Comparison of ENCODE assay signal across 8 cellular contexts in genomic region chr19:12163841-12164240, GRCh38. TPM values are rescaled to one million over a fixed set of nuclear protein-coding genes. Genes with fewer than 3 reads are reported as not detected.
DNase-seq lines count a peak whose midpoint lies in the region; ATAC-seq and TF ChIP-seq lines count a peak whose summit lies in the region.

No MANE protein-coding gene starts in this region.

- intact Hi-C loops in body of pancreas (cut with DNase I) (no loop called here), sciatic nerve (cut with DNase I) (loop anchor here (1.0 kb wide), 1 partner anchor 18 kb away; no protein-coding TSS in a partner anchor)

- H3K4me3 ChIP-seq in HUES64 (ENCODE audit: low read length) (peak overlapping the region; percentile 96), body of pancreas (no peak overlapping the region), mesenchymal stem cell (ENCODE audit: insufficient read depth in 1 of 2, low read depth in 1 of 2, low read length in 2 of 2) (peak overlapping the region in 1 of 2 experiments; percentile 93)

- no peak overlapping the region for H2BK12ac ChIP-seq in mesenchymal stem cell (ENCODE audit: low read length in 2 of 2)

- peak overlapping the region; percentile 93 for H3K9ac ChIP-seq in HUES64 (ENCODE audit: low read depth, low read length)
- H3K9ac ChIP-seq in mesenchymal stem cell (ENCODE audit: low read length): peak overlapping the region; percentile 97

- H4K91ac ChIP-seq in mesenchymal stem cell (ENCODE audit: low read length): no peak overlapping the region

- no peak overlapping the region for H2BK5ac ChIP-seq in mesenchymal stem cell (ENCODE audit: low read depth, low read length, poor library complexity, severe bottlenecking)

- H3K36me3 ChIP-seq in HUES64 (ENCODE audit: insufficient read depth, low read length): peaks cover 7% of the 10 kb centered on the region; the same call in 1 of the 2 replicates
- no peaks in the 10 kb centered on the region for H3K36me3 ChIP-seq in body of pancreas (replicated peaks in 1 of 2; ENCODE audit: insufficient read depth in 1 of 2, low read depth in 2 of 2)
- H3K36me3 ChIP-seq in mesenchymal stem cell (ENCODE audit: control insufficient read depth in 1 of 2, insufficient read depth in 2 of 2, low read depth in 1 of 2, low read length in 2 of 2): peaks cover 13 to 15% of the 10 kb centered on the region in 2 experiments

- TF ChIP-seq POLR2A in body of pancreas (IDR thresholded peaks at IDR 0.05): no peak

- no peak overlapping the region for H2AK5ac ChIP-seq in mesenchymal stem cell (ENCODE audit: low read length, severe bottlenecking)

- no peaks in the 10 kb centered on the region for H3K9me3 ChIP-seq in HUES64 (ENCODE audit: insufficient read depth, low read depth, low read length)
- no peaks in the 10 kb centered on the region for H3K9me3 ChIP-seq in body of pancreas
- H3K9me3 ChIP-seq in mesenchymal stem cell (ENCODE audit: control insufficient read depth, low read length): peaks cover 7% of the 10 kb centered on the region

- H3K27me3 ChIP-seq in HUES64 (ENCODE audit: insufficient read depth, low read length) (no peaks in the 10 kb centered on the region), body of pancreas (no peaks in the 10 kb centered on the region), mesenchymal stem cell (ENCODE audit: control insufficient read depth in 1 of 2, insufficient read depth in 1 of 2, low read length in 2 of 2) (no peaks in the 10 kb centered on the region)

- TF ChIP-seq CTCF in body of pancreas (IDR thresholded peaks at IDR 0.05): no peak

- H2BK15ac ChIP-seq in mesenchymal stem cell (ENCODE audit: low read depth, poor library complexity, severe bottlenecking): no peak overlapping the region

- H3K4ac ChIP-seq in mesenchymal stem cell (ENCODE audit: low read depth in 1 of 2, low read length in 2 of 2): no peak overlapping the region

- H3K4me2 ChIP-seq in mesenchymal stem cell (ENCODE audit: low read length, poor library complexity, severe bottlenecking): peak overlapping the region; percentile 73

- H3K23ac ChIP-seq in mesenchymal stem cell (ENCODE audit: low read length in 2 of 2): no peak overlapping the region

- no peak overlapping the region for H2BK120ac ChIP-seq in mesenchymal stem cell (ENCODE audit: low read depth, low read length)

- H3K27ac ChIP-seq in HUES64 (ENCODE audit: low read depth, low read length): no peak overlapping the region
- H3K27ac ChIP-seq in body of pancreas: peak overlapping the region in 3 of 4 donors; percentile 84 to 93 (median 92)
- H3K27ac ChIP-seq in mesenchymal stem cell (ENCODE audit: low read length, poor library complexity, severe bottlenecking): peak overlapping the region; percentile 57

- DNase-seq in AG08395 (ENCODE audit: low spot score) (peak; percentile 50), body of pancreas (no peak), mesenchymal stem cell (peak; percentile 55), middle frontal gyrus (ENCODE audit: extremely low spot score, low spot score) (no peak), sciatic nerve (ENCODE audit: low spot score) (no peak), NOMO-1 treated with DMSO at 0.1 percent for 48 hours (lab: John Stamatoyannopoulos, UW; ENCODE audit: unreplicated experiment) (no peak)
- no peak for DNase-seq in stimulated activated CD4-positive, alpha-beta T cell treated with anti-CD3 and anti-CD28 coated beads, Interleukin-4, amount 100 ng/mL, for 1 hour

- no peak overlapping the region for H4K8ac ChIP-seq in mesenchymal stem cell (ENCODE audit: low read length)

- no peak overlapping the region for H3K18ac ChIP-seq in mesenchymal stem cell (ENCODE audit: low read depth in 1 of 2, low read length in 2 of 2)

- H3K79me1 ChIP-seq in mesenchymal stem cell (replicated peaks; ENCODE audit: low read length, poor library complexity, severe bottlenecking): peaks cover 18% of the 10 kb centered on the region

- WGBS in HUES64: 33% methylated on average over 2 of the region's 2 CpGs
- WGBS in body of pancreas, 2 donors: 8 to 15% methylated on average over 2 of the region's 2 CpGs
- 42% methylated on average over 2 of the region's 2 CpGs for WGBS in mesenchymal stem cell

- no peak overlapping the region for H3K14ac ChIP-seq in mesenchymal stem cell (ENCODE audit: low read length in 2 of 2)

- H2AFZ ChIP-seq in mesenchymal stem cell (ENCODE audit: low read depth, low read length): no peak overlapping the region

- no peak for ATAC-seq in body of pancreas
- ATAC-seq in sciatic nerve: no peak

- H3K4me1 ChIP-seq in HUES64 (ENCODE audit: insufficient read depth, low read length) (no peaks in the 10 kb centered on the region), body of pancreas (peaks cover 30% of the 10 kb centered on the region), mesenchymal stem cell (ENCODE audit: control insufficient read depth, insufficient read depth, low read depth, low read length) (no peaks in the 10 kb centered on the region)

RNA-seq across cellular contexts. Expression of gene ZNF136, which starts 0.9 kb away (rescaled TPM):
- 5.9 TPM for polyA plus RNA-seq in HUES64 (2013, experiment 1 of 2)
- 7.2 TPM for polyA plus RNA-seq in HUES64 (2013, experiment 2 of 2)
- total RNA-seq in body of pancreas (1 to 10 TPM; 3.4 to 4.0 TPM), sciatic nerve (15.8 TPM)
- 2.3 TPM for polyA plus RNA-seq in mesenchymal stem cell (2013, experiment 1 of 2)
- 2.7 TPM for polyA plus RNA-seq in mesenchymal stem cell (2013, experiment 2 of 2)

RNA-seq across cellular contexts. Expression of gene ZNF625, which starts 7.3 kb away (rescaled TPM):
- 9.8 TPM for polyA plus RNA-seq in HUES64 (2013, experiment 1 of 2)
- 8.9 TPM for polyA plus RNA-seq in HUES64 (2013, experiment 2 of 2)
- total RNA-seq in body of pancreas (1 to 10 TPM; 2.3 to 2.9 TPM), sciatic nerve (7.3 TPM)
- 2.9 TPM for polyA plus RNA-seq in mesenchymal stem cell (2013, experiment 1 of 2)
- 2.9 TPM for polyA plus RNA-seq in mesenchymal stem cell (2013, experiment 2 of 2)

RNA-seq across cellular contexts. Expression of gene ZNF20, which starts 23.7 kb away (rescaled TPM):
- 4.4 TPM for polyA plus RNA-seq in HUES64 (2013, experiment 1 of 2)
- polyA plus RNA-seq in HUES64 (2013, experiment 2 of 2): 5.6 TPM
- 1 to 10 TPM in 1 of 2 donors, under 1 TPM in 1; 0.66 to 4.9 TPM for total RNA-seq in body of pancreas
- polyA plus RNA-seq in mesenchymal stem cell (2013, experiment 1 of 2): 3.8 TPM
- 3.7 TPM for polyA plus RNA-seq in mesenchymal stem cell (2013, experiment 2 of 2)
- total RNA-seq in sciatic nerve: 4.3 TPM

Comparison
In these comparisons a context has a peak if more than half of its experiments do, and no peak if none do; other contexts are left out.
1. DNase-seq: peak in AG08395 (single experiment) and mesenchymal stem cell (single experiment); none in body of pancreas (0 of 4), middle frontal gyrus (single experiment), sciatic nerve (single experiment), stimulated activated CD4-positive, alpha-beta T cell treated with anti-CD3 and anti-CD28 coated beads, Interleukin-4, amount 100 ng/mL, for 1 hour (single experiment) and NOMO-1 treated with DMSO at 0.1 percent for 48 hours (single experiment).